ENCODE assay signal across 25 cellular contexts in the genomic region with DNA sequence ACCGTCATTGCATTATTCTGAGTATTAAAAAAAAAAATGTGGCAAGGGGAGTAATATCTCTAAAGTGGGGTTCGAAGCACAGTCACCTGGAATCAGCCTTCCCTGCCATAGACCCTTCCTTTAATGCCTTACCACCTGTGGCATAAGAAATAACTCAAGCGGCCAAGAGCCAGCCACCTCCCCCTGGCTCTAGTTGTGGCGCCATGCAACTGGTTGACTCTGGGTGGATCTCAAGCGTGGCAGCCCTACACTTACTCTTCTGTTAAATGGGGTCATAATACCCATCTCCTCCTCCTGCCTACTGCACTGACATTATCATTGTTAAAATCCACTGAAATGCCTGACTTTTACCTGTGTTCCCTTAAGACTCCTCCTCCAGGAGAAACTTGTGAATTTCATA.
DNase-seq lines count a peak whose midpoint lies in the region; ATAC-seq and TF ChIP-seq lines count a peak whose summit lies in the region.
"Had no signal": no experiment of that assay in that cellular context is flagged by ENCODE, and none has a peak within 500 bp of the region (broad histone marks: within the 10 kb centered on the region; RNA-seq: fewer than 3 reads in every experiment).

No MANE protein-coding gene starts in this region.

- peaks cover 0 to 82% of the 10 kb centered on the region in 2 donors for H3K4me1 ChIP-seq in right atrium auricular region
- peaks cover 38% of the 10 kb centered on the region for H3K4me1 ChIP-seq in KMS-11 (ENCODE audit: low read depth, poor library complexity, severe bottlenecking)

- no peaks in the 10 kb centered on the region for H4K20me1 ChIP-seq in KMS-11 (ENCODE audit: insufficient read depth)

- H3K27ac ChIP-seq in right atrium auricular region (peak overlapping the region; percentile 70 to 90), KMS-11 (peak overlapping the region; percentile 50; the same call in 1 of the 2 replicates)
- H3K27ac ChIP-seq: A549; BLaER1 treated with 17β-estradiol and CSF1 and Interleukin-3, amounts not matched to agents 10 nM and 100 nM had no signal

- H3K9me3 ChIP-seq in right atrium auricular region = no peaks in the 10 kb centered on the region
- H3K9me3 ChIP-seq: A549, BE2C had no signal

- DNase-seq in right atrium auricular region (ENCODE audit: low spot score) (no peak), cardiac septum (ENCODE audit: low spot score) (no peak), osteocyte (ENCODE audit: extremely low spot score, unreplicated experiment) (no peak), putamen (ENCODE audit: low spot score) (no peak), cerebellar cortex (ENCODE audit: low spot score) (no peak)
- DNase-seq in effector memory CD8-positive, alpha-beta T cell = no peak
- DNase-seq: 8988T; ACHN; AML-193; BE2C; Calu3; CD4-positive, alpha-beta T cell; COR-L47; DMS53; DMS79 treated with DMSO at 0.1 percent for 48 hours; GF-D8; H9; HFFc6 had no signal

- H3K9me3 Mint-ChIP-seq in activated T-helper 17 cell treated with anti-CD3 and anti-CD28 coated beads, Interleukin-2, amount 50 U/mL, for 72 hours = no peaks in the 10 kb centered on the region
- H3K9me3 Mint-ChIP-seq in osteocyte (ENCODE audit: unreplicated experiment) = no peaks in the 10 kb centered on the region
- H3K9me3 Mint-ChIP-seq in effector memory CD8-positive, alpha-beta T cell = no peaks in the 10 kb centered on the region
- H3K9me3 Mint-ChIP-seq: CD4-positive, alpha-beta T cell; GM23338; H9; HFFc6 had no signal

- H3K4me3 Mint-ChIP-seq in activated T-helper 17 cell treated with anti-CD3 and anti-CD28 coated beads, Interleukin-2, amount 50 U/mL, for 72 hours = no peak overlapping the region
- no peak overlapping the region for H3K4me3 Mint-ChIP-seq in osteocyte (ENCODE audit: unreplicated experiment)
- H3K4me3 Mint-ChIP-seq in effector memory CD8-positive, alpha-beta T cell = no peak overlapping the region
- H3K4me3 Mint-ChIP-seq: CD14-positive monocyte; CD4-positive, alpha-beta T cell; GM23338; H9; HFFc6 had no signal

- TF ChIP-seq CTCF in right atrium auricular region (IDR thresholded peaks at IDR 0.05) = no peak
- TF ChIP-seq CTCF in KMS-11 (conservative IDR thresholded peaks at IDR 0.05; ENCODE audit: low read depth, low read length) = no peak
- TF ChIP-seq CTCF in osteocyte (IDR thresholded peaks at IDR 0.05) = no peak

- H3K27me3 Mint-ChIP-seq in activated T-helper 17 cell treated with anti-CD3 and anti-CD28 coated beads, Interleukin-2, amount 50 U/mL, for 72 hours = no peaks in the 10 kb centered on the region
- H3K27me3 Mint-ChIP-seq in osteocyte (ENCODE audit: unreplicated experiment) = no peaks in the 10 kb centered on the region
- H3K27me3 Mint-ChIP-seq in effector memory CD8-positive, alpha-beta T cell = no peaks in the 10 kb centered on the region
- H3K27me3 Mint-ChIP-seq: CD4-positive, alpha-beta T cell had no signal

- no peaks in the 10 kb centered on the region for H3K36me3 Mint-ChIP-seq in activated T-helper 17 cell treated with anti-CD3 and anti-CD28 coated beads, Interleukin-2, amount 50 U/mL, for 72 hours (ENCODE audit: low read depth)
- peaks cover 27% of the 10 kb centered on the region for H3K36me3 Mint-ChIP-seq in osteocyte (ENCODE audit: unreplicated experiment)
- no peaks in the 10 kb centered on the region for H3K36me3 Mint-ChIP-seq in effector memory CD8-positive, alpha-beta T cell (ENCODE audit: insufficient read depth)

- H3K27me3 ChIP-seq in right atrium auricular region = no peaks in the 10 kb centered on the region
- no peaks in the 10 kb centered on the region for H3K27me3 ChIP-seq in KMS-11 (ENCODE audit: insufficient read depth, low read depth)
- H3K27me3 ChIP-seq: BE2C had no signal

- H3K4me3 ChIP-seq in right atrium auricular region (no peak overlapping the region), KMS-11 (IDR thresholded peaks at IDR 0.05; ENCODE audit: insufficient read depth, low read depth, low read length) (no peak overlapping the region)
- H3K4me3 ChIP-seq: A549; BLaER1 treated with 17β-estradiol and CSF1 and Interleukin-3, amounts not matched to agents 10 nM and 100 nM; GM23338 had no signal

- peak overlapping the region; percentile 44 for H3K4me2 ChIP-seq in KMS-11
- H3K4me2 ChIP-seq: A549, GM23338 had no signal

- H3K79me2 ChIP-seq in KMS-11 (ENCODE audit: insufficient read depth, low read depth) = no peaks in the 10 kb centered on the region

- H2AFZ ChIP-seq in KMS-11 (ENCODE audit: low read depth) = no peak overlapping the region
- H2AFZ ChIP-seq: GM23338 had no signal

- no peak overlapping the region; the same call in 1 of the 2 replicates for H3K9ac ChIP-seq in KMS-11

- peak overlapping the region; percentile 65 for H3K27ac Mint-ChIP-seq in activated T-helper 17 cell treated with anti-CD3 and anti-CD28 coated beads, Interleukin-2, amount 50 U/mL, for 72 hours
- H3K27ac Mint-ChIP-seq in osteocyte (ENCODE audit: unreplicated experiment) = peak overlapping the region; percentile 28
- no peak overlapping the region for H3K27ac Mint-ChIP-seq in effector memory CD8-positive, alpha-beta T cell
- H3K27ac Mint-ChIP-seq: CD4-positive, alpha-beta T cell; GM23338; HFFc6 had no signal

- H3K36me3 ChIP-seq in right atrium auricular region = no peaks in the 10 kb centered on the region
- no peaks in the 10 kb centered on the region for H3K36me3 ChIP-seq in KMS-11 (ENCODE audit: insufficient read depth)
- H3K36me3 ChIP-seq: BE2C had no signal

- intact Hi-C loops in cardiac septum (cut with DNase I) = no loop called here

- peaks cover 5% of the 10 kb centered on the region for H3K4me1 Mint-ChIP-seq in activated T-helper 17 cell treated with anti-CD3 and anti-CD28 coated beads, Interleukin-2, amount 50 U/mL, for 72 hours
- peaks cover 24% of the 10 kb centered on the region for H3K4me1 Mint-ChIP-seq in osteocyte (ENCODE audit: unreplicated experiment)
- H3K4me1 Mint-ChIP-seq in effector memory CD8-positive, alpha-beta T cell (ENCODE audit: low read depth in 2 of 2) = peaks cover 7 to 10% of the 10 kb centered on the region in 2 donors

- ATAC-seq in activated T-helper 17 cell treated with anti-CD3 and anti-CD28 coated beads, Interleukin-2, amount 50 U/mL, for 72 hours (replicated peaks) = no peak
- no peak for ATAC-seq in effector memory CD8-positive, alpha-beta T cell (replicated peaks)
- ATAC-seq: A549, GM23338, HCT116 had no signal

Comparison
In these comparisons a context has a peak if more than half of its experiments do, and no peak if none do; other contexts are left out.
1. H3K27ac Mint-ChIP-seq: peak in activated T-helper 17 cell treated with anti-CD3 and anti-CD28 coated beads, Interleukin-2, amount 50 U/mL, for 72 hours (single experiment) and osteocyte (single experiment); none in effector memory CD8-positive, alpha-beta T cell (0 of 2).